In the genomic region with DNA sequence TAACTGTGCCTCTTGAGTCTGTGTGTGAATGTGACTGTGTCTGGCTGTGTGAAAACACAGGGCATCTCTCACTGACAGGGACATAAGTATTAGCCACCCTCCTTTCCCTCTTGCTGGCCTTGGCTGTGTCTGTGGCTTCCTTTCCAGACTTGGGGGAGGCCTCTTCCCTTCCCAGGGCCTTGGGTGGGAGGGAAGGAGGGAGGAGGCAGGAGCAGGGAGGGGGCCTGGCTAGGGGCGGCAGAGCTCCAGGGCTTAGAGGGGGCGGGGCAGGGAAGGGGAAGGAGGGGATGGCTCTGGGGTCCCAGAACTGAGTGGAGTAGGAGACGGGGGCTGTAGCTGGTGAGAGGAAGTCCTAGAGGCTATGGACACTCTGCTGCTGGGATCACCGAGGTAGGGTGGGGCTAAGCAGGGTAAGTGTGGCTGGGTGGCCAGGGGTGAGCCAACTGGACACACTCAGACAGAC, we compare ENCODE assay signal across 1 cellular context.
TF ChIP-seq lines count a peak whose summit lies in the region.

No MANE protein-coding gene starts in this region.

TF ChIP-seq in H1, 55 proteins besides CTCF, POLR2A, EP300 and RAD21:
- TF ChIP-seq HDAC2 (IDR thresholded peaks at IDR 0.05; ENCODE audit: borderline replicate concordance in 1 of 2, low read depth in 2 of 2, low read length in 2 of 2) (no peak), CREB1 (IDR thresholded peaks at IDR 0.05) (no peak), FOSL1 (IDR thresholded peaks at IDR 0.05; ENCODE audit: insufficient read depth, low read depth, low read length) (no peak), EGR1 (IDR thresholded peaks at IDR 0.05; ENCODE audit: borderline replicate concordance, low read depth, low read length) (no peak), TEAD4 (IDR thresholded peaks at IDR 0.05; ENCODE audit: low read depth, low read length) (no peak), GTF2F1 (IDR thresholded peaks at IDR 0.05; ENCODE audit: borderline replicate concordance, low read depth, low read length) (no peak), BCL11A (IDR thresholded peaks at IDR 0.05; ENCODE audit: low read depth in 2 of 2, low read length in 2 of 2) (no peak), CHD2 (IDR thresholded peaks at IDR 0.05; ENCODE audit: low read length) (no peak), NRF1 (IDR thresholded peaks at IDR 0.05; ENCODE audit: low read depth, low read length) (no peak)
